In genomic region chr18:33334781-33335180, GRCh38 we compare ENCODE assay signal across 25 cellular contexts.
"Had no signal": no experiment of that assay in that cellular context is flagged by ENCODE, and none has a peak within 500 bp of the region (broad histone marks: within the 10 kb centered on the region; RNA-seq: fewer than 3 reads in every experiment).

No MANE protein-coding gene starts in this region.

- H3K4me3 ChIP-seq: colonic mucosa, coronary artery, dorsolateral prefrontal cortex, esophagus muscularis mucosa, esophagus squamous epithelium, gastrocnemius medialis, gastroesophageal sphincter, heart left ventricle, heart right ventricle had no signal

- H3K27ac ChIP-seq: colonic mucosa, coronary artery, dorsolateral prefrontal cortex, epithelial cell of prostate, esophagus muscularis mucosa, esophagus squamous epithelium, foreskin keratinocyte, gastrocnemius medialis, gastroesophageal sphincter, heart left ventricle, heart right ventricle had no signal

- FAIRE-seq: endothelial cell of umbilical vein had no signal

- ATAC-seq: effector memory CD8-positive, alpha-beta T cell; esophagus mucosa; foreskin keratinocyte; gastrocnemius medialis; gastroesophageal sphincter; heart left ventricle; heart right ventricle had no signal

- H3K9me3 ChIP-seq: colonic mucosa, esophagus squamous epithelium, gastrocnemius medialis had no signal

- H3K27me3 ChIP-seq: colonic mucosa, dorsolateral prefrontal cortex, esophagus muscularis mucosa, esophagus squamous epithelium, foreskin keratinocyte, gastrocnemius medialis, gastroesophageal sphincter, heart left ventricle, heart right ventricle had no signal

- H3K4me1 ChIP-seq: colonic mucosa, esophagus muscularis mucosa, esophagus squamous epithelium, foreskin keratinocyte, gastrocnemius medialis, gastroesophageal sphincter, heart left ventricle, heart right ventricle had no signal

- DNase-seq: colonic mucosa; cortex of kidney; dermis blood vessel endothelial cell; dorsolateral prefrontal cortex; effector CD4-positive, alpha-beta T cell; effector CD8-positive, alpha-beta T cell; effector memory CD4-positive, alpha-beta T cell; effector memory CD8-positive, alpha-beta T cell; endodermal cell; erythroblast; esophagus squamous epithelium; foreskin fibroblast; foreskin keratinocyte; foreskin melanocyte; gastrocnemius medialis; glutamatergic neuron; head of caudate nucleus; heart left ventricle; heart right ventricle had no signal

- H3K36me3 ChIP-seq: colonic mucosa, esophagus muscularis mucosa, esophagus squamous epithelium, gastrocnemius medialis, gastroesophageal sphincter, heart left ventricle, heart right ventricle had no signal
